9 cellular contexts compared by ENCODE assay signal in the genomic region with DNA sequence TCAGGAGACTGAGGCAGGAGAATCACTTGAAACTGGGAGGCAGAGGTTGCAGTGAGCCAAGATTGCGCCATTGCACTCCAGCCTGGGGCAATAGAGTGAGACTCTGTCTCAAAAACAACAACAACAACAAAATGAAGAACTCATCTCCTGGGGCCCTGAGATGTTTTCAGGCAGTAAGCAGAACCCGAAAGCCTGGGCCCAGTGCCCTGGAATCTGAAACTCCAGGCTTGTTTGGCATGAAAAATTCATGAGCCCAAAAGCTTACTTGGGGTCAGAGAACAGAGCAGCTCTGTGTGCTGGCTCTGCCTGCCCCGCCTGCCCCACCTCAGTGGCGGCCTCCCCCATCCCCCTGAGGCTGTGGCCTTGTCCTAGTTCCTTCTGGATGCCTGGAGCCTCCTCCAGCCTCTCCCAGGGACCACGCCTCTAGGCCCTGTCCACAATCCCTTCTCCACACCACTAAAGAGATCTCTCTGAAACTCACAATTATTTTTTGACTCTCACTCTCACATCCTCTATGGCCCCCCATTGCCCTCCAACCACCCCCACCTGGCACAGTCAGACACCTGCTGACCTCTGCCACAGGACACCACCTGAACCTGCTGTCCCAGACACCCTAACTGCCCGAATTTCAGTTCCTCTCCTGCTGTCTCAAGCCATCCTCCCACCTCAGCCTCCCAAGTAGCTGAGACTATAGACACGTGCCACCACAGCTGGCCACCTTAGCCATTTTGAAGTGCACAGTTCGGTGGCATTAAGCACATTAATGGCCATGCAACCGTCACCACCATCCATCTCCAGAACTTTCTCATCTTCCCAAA. TPM values are rescaled to one million over a fixed set of nuclear protein-coding genes. Genes with fewer than 3 reads are reported as not detected.
DNase-seq lines count a peak whose midpoint lies in the region; ATAC-seq and TF ChIP-seq lines count a peak whose summit lies in the region.
"Had no signal": no experiment of that assay in that cellular context is flagged by ENCODE, and none has a peak within 500 bp of the region (broad histone marks: within the 10 kb centered on the region; RNA-seq: fewer than 3 reads in every experiment).

No MANE protein-coding gene starts in this region.

- H3K27me3 Mint-ChIP-seq in CD14-positive monocyte (ENCODE audit: low read depth in 3 of 3), result peaks cover 0 to 3% (median 1%) of the 10 kb centered on the region in 3 donors
- peaks cover 54% of the 10 kb centered on the region for H3K27me3 Mint-ChIP-seq in nephron progenitor cell (ENCODE audit: low read depth, poor library complexity)

- H3K4me3 ChIP-seq in choroid plexus epithelial cell (ENCODE audit: low read depth, low read length), result no peak overlapping the region
- no peak overlapping the region for H3K4me3 ChIP-seq in aorta (ENCODE audit: low read length in 2 of 2)

- TF ChIP-seq CTCF in CD14-positive monocyte (IDR thresholded peaks at IDR 0.05) (no peak), choroid plexus epithelial cell (conservative IDR thresholded peaks at IDR 0.05; ENCODE audit: low read depth, low read length) (no peak), nephron progenitor cell (IDR thresholded peaks at IDR 0.05) (no peak)

- peaks cover 0 to 2% (median 0%) of the 10 kb centered on the region in 7 donors for H3K9me3 Mint-ChIP-seq in CD14-positive monocyte
- no peaks in the 10 kb centered on the region for H3K9me3 Mint-ChIP-seq in nephron progenitor cell

- no peaks in the 10 kb centered on the region for H3K36me3 ChIP-seq in aorta (ENCODE audit: control insufficient read depth in 1 of 2, insufficient read depth in 2 of 2, low read length in 1 of 2)

- H3K4me1 Mint-ChIP-seq in CD14-positive monocyte (peaks cover 65% of the 10 kb centered on the region), nephron progenitor cell (peaks cover 6% of the 10 kb centered on the region)

- H3K27ac Mint-ChIP-seq in CD14-positive monocyte (peak overlapping the region; percentile 66 to 94 (median 84)), nephron progenitor cell (peak overlapping the region; percentile 79)

- no peaks in the 10 kb centered on the region for H3K4me1 ChIP-seq in aorta (ENCODE audit: control insufficient read depth in 1 of 2, insufficient read depth in 2 of 2, low read length in 2 of 2)

- ATAC-seq in HG02943 (IDR thresholded peaks at IDR 0.05; ENCODE audit: low read depth, unreplicated experiment) (peak; percentile 51), aorta (ENCODE audit: low FRiP score) (no peak)

- H3K4me3 Mint-ChIP-seq in CD14-positive monocyte (peak overlapping the region; percentile 12 to 37), nephron progenitor cell (no peak overlapping the region)

- H3K36me3 Mint-ChIP-seq in CD14-positive monocyte, result no peaks in the 10 kb centered on the region
- no peaks in the 10 kb centered on the region for H3K36me3 Mint-ChIP-seq in nephron progenitor cell (ENCODE audit: low read depth)

- DNase-seq in CD14-positive monocyte (ENCODE audit: low spot score) (no peak), choroid plexus epithelial cell (ENCODE audit: low read depth) (peak; percentile 29), nephron progenitor cell (no peak), EL (no peak), DMS114 treated with DMSO at 0.1 percent for 48 hours (lab: John Stamatoyannopoulos, UW; ENCODE audit: unreplicated experiment) (no peak), NCI-H524 treated with DMSO at 0.1 percent for 48 hours (lab: John Stamatoyannopoulos, UW) (no peak), aorta (no peak)
- DNase-seq: NCI-H526 had no signal

- no peaks in the 10 kb centered on the region for H3K9me3 ChIP-seq in aorta (ENCODE audit: control insufficient read depth, low read length)

- H3K27me3 ChIP-seq in aorta (ENCODE audit: control insufficient read depth in 1 of 2, insufficient read depth in 2 of 2, low read length in 1 of 2), result no peaks in the 10 kb centered on the region

- WGBS in aorta, 2 donors, result 71 to 73% methylated on average over 9 of the region's 9 CpGs

- intact Hi-C loops in CD14-positive monocyte (cut with micrococcal nuclease), result loop anchor here in 1 of 2 donors (5.0 kb wide), 1 partner anchor 1762 kb away; a partner anchor contains a TSS
- intact Hi-C loops in aorta (cut with DNase I), result no loop called here

- H3K27ac ChIP-seq in aorta (ENCODE audit: low read depth in 1 of 2, low read length in 2 of 2), result no peak overlapping the region

RNA-seq across cellular contexts. Expression of a gene that starts 6.9 kb away (rescaled TPM):
- polyA plus RNA-seq in CD14-positive monocyte (under 1 TPM in 1 of 2 donors, not detected in 1; 0.36 TPM), aorta (10 to 100 TPM in 1 of 2 donors, under 1 TPM in 1; 0.05 to 15.0 TPM)
- not detected for total RNA-seq in aorta

RNA-seq across cellular contexts. Expression of a gene that starts 25.2 kb away (rescaled TPM):
- polyA plus RNA-seq in CD14-positive monocyte (100 to 1,000 TPM; 115 to 130 TPM), aorta (10 to 100 TPM; 17.9 to 23.0 TPM)
- 10 to 100 TPM; 11.8 to 19.2 TPM for total RNA-seq in aorta

RNA-seq across cellular contexts. Expression of a gene that starts 28.2 kb away (rescaled TPM):
- polyA plus RNA-seq in CD14-positive monocyte (1 to 10 TPM; 3.9 to 6.1 TPM), aorta (10 to 100 TPM in 1 of 2 donors, 1 to 10 TPM in 1; 6.4 to 41.0 TPM)
- total RNA-seq in aorta, result 10 to 100 TPM; 15.8 to 18.9 TPM

RNA-seq across cellular contexts. Expression of a gene that starts 31.3 kb away (rescaled TPM):
- polyA plus RNA-seq in CD14-positive monocyte (10 to 100 TPM; 43.5 to 95.9 TPM), aorta (100 to 1,000 TPM in 1 of 2 donors, 10 to 100 TPM in 1; 30.9 to 146 TPM)
- 100 to 1,000 TPM; 158 to 176 TPM for total RNA-seq in aorta

RNA-seq across cellular contexts. Expression of a gene that starts 50.3 kb away (rescaled TPM):
- polyA plus RNA-seq in CD14-positive monocyte (10 to 100 TPM; 10.7 to 11.9 TPM), aorta (10 to 100 TPM; 17.7 to 42.6 TPM)
- total RNA-seq in aorta, result 10 to 100 TPM; 14.0 to 17.2 TPM

Comparison
In these comparisons a context has a peak if more than half of its experiments do, and no peak if none do; other contexts are left out.
1. RNA of a gene that starts 25.2 kb away (polyA plus RNA-seq): 115 to 130 TPM in CD14-positive monocyte; 17.9 to 23.0 TPM in aorta; every median in the first group is over 4 times any median in the second.